Comparison of ENCODE assay signal across 11 cellular contexts in the genomic region with DNA sequence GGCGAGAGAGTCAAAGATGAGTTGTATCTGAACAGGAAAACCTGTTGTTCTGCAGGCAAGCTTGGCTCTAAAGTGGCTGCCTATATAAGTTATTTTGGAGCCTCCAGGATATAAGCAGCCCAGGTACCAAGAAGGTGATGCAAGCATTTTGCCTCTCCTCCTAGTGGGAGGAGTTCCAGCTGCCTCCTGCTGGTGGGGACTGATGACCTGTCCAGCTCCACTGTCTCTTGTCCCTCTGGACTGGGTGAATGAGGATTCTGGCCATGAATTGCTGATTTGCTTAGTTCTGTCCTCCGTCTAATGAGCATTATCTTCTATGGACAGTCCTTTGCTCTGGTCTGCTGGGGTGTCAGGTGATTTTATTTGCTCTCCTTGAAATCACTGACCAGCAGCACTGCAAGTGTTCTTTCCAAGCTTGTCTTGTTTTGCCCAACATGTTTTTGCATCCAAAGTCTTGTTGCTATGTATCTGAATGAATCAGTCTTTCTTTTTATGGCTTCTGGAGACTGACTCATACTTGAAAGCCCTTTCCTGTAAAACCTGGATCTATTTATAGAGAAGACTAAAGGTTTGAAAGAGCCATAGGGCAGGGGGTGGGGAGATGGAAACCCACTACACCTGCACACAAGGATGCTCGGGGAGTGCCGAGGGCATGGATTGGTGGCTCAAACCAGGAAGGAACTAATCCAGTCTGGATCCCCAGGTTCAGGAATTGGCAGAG. TPM values are rescaled to one million over a fixed set of nuclear protein-coding genes. Genes with fewer than 3 reads are reported as not detected.
DNase-seq lines count a peak whose midpoint lies in the region; ATAC-seq, FAIRE-seq and TF ChIP-seq lines count a peak whose summit lies in the region.
"Had no signal": no experiment of that assay in that cellular context is flagged by ENCODE, and none has a peak within 500 bp of the region (broad histone marks: within the 10 kb centered on the region; RNA-seq: fewer than 3 reads in every experiment).

No MANE protein-coding gene starts in this region.

- H3K9ac ChIP-seq in kidney (ENCODE audit: low read length in 2 of 2), result no peak overlapping the region

- H3K4me3 Mint-ChIP-seq in stimulated activated naive CD8-positive, alpha-beta T cell treated with anti-CD3 and anti-CD28 coated beads, Interleukin-15, amount 100 ng/mL, for 72 hours, result no peak overlapping the region
- H3K4me3 Mint-ChIP-seq: CD8-positive, alpha-beta T cell had no signal

- H3K27me3 ChIP-seq in brain microvascular endothelial cell (replicated peaks) (no peaks in the 10 kb centered on the region), BE2C (no peaks in the 10 kb centered on the region)

- H3K27ac Mint-ChIP-seq in stimulated activated naive CD8-positive, alpha-beta T cell treated with anti-CD3 and anti-CD28 coated beads, Interleukin-15, amount 100 ng/mL, for 72 hours, result peak overlapping the region in 1 of 2 donors; percentile 79
- H3K27ac Mint-ChIP-seq: CD8-positive, alpha-beta T cell had no signal

- FAIRE-seq in kidney (lab: Jason Lieb, UNC), result no peak

- H3K9me3 ChIP-seq in kidney (ENCODE audit: control insufficient read depth in 1 of 2, low read length in 2 of 2) (no peaks in the 10 kb centered on the region), BE2C (no peaks in the 10 kb centered on the region)

- no peaks in the 10 kb centered on the region for H3K27me3 Mint-ChIP-seq in stimulated activated naive CD8-positive, alpha-beta T cell treated with anti-CD3 and anti-CD28 coated beads, Interleukin-15, amount 100 ng/mL, for 72 hours

- H3K4me1 ChIP-seq in kidney (ENCODE audit: control insufficient read depth in 1 of 2, insufficient read depth in 1 of 2, low read depth in 1 of 2, low read length in 2 of 2), result peaks cover 0 to 7% of the 10 kb centered on the region in 2 donors
- H3K4me1 ChIP-seq in BE2C, result peaks cover 9% of the 10 kb centered on the region; the same call in 1 of the 2 replicates

- in situ Hi-C loops in brain microvascular endothelial cell (cut with HindIII; ENCODE audit: low pct_ligation_motif_present, low sequenced_read_pairs), result no loop called here

- peaks cover 8% of the 10 kb centered on the region for H3K4me1 Mint-ChIP-seq in stimulated activated naive CD8-positive, alpha-beta T cell treated with anti-CD3 and anti-CD28 coated beads, Interleukin-15, amount 100 ng/mL, for 72 hours

- TF ChIP-seq CTCF in brain microvascular endothelial cell (IDR thresholded peaks at IDR 0.05; ENCODE audit: low read depth, low read length, missing control alignments) (peak; percentile 44), kidney (IDR thresholded peaks at IDR 0.05; ENCODE audit: borderline replicate concordance, extremely low read depth, insufficient read depth) (peak; percentile 11), BE2C (IDR thresholded peaks at IDR 0.05; ENCODE audit: low read depth, low read length) (no peak)

- no peaks in the 10 kb centered on the region for H3K9me3 Mint-ChIP-seq in stimulated activated naive CD8-positive, alpha-beta T cell treated with anti-CD3 and anti-CD28 coated beads, Interleukin-15, amount 100 ng/mL, for 72 hours

- H3K27ac ChIP-seq in brain microvascular endothelial cell (no peak overlapping the region), kidney (ENCODE audit: low read depth in 2 of 2, low read length in 2 of 2) (peak overlapping the region in 1 of 2 donors; percentile 59)

- intact Hi-C loops in kidney (cut with DNase I), result no loop called here

- no peak overlapping the region for H3K4me3 ChIP-seq in brain microvascular endothelial cell (ENCODE audit: low read depth, low read length)
- no peak overlapping the region for H3K4me3 ChIP-seq in kidney (ENCODE audit: low read length in 2 of 2)
- H3K4me3 ChIP-seq in BE2C (ENCODE audit: low read depth, low read length), result no peak overlapping the region

- no peak for DNase-seq in stimulated activated naive CD8-positive, alpha-beta T cell treated with anti-CD3 and anti-CD28 coated beads, Interleukin-15, amount 100 ng/mL, for 72 hours
- DNase-seq in stimulated activated naive CD8-positive, alpha-beta T cell treated with anti-CD3 and anti-CD28 coated beads, Interleukin-15, Interleukin-2, amounts not matched to agents 100 U/mL and 50 U/mL, for 24 hours, result no peak
- DNase-seq in brain microvascular endothelial cell (peak; percentile 70), kidney (peak; percentile 83), germinal center (ENCODE audit: low spot score) (no peak), BE2C (no peak)
- DNase-seq in stimulated activated CD4-positive, alpha-beta T cell treated with anti-CD3 and anti-CD28 coated beads, Interleukin-2, amount 100 ng/mL, for 24 hours, result no peak
- DNase-seq: CD8-positive, alpha-beta T cell; NCI-H1436 had no signal

- ATAC-seq in stimulated activated naive CD8-positive, alpha-beta T cell treated with anti-CD3 and anti-CD28 coated beads, Interleukin-15, amount 100 ng/mL, for 72 hours, result peak; percentile 49
- no peak for ATAC-seq in stimulated activated naive CD8-positive, alpha-beta T cell treated with anti-CD3 and anti-CD28 coated beads, Interleukin-15, Interleukin-2, amounts not matched to agents 100 U/mL and 50 U/mL, for 24 hours
- no peak for ATAC-seq in GM18873 (IDR thresholded peaks at IDR 0.05; ENCODE audit: low FRiP score, unreplicated experiment)
- ATAC-seq: activated CD4-positive, CD25-positive, alpha-beta regulatory T cell treated with anti-CD3 and anti-CD28 coated beads, Interleukin-2, amount 50 U/mL, for 24 hours; CD8-positive, alpha-beta T cell had no signal

- H3K36me3 ChIP-seq in brain microvascular endothelial cell (replicated peaks) (no peaks in the 10 kb centered on the region), kidney (ENCODE audit: control insufficient read depth in 1 of 2, insufficient read depth in 2 of 2, low read length in 2 of 2) (no peaks in the 10 kb centered on the region), BE2C (no peaks in the 10 kb centered on the region)

RNA-seq across cellular contexts. Expression of a gene that starts 40.6 kb away (rescaled TPM):
- 129 TPM for total RNA-seq in kidney
- 280 TPM for polyA plus RNA-seq in kidney (ENCODE audit: insufficient read depth, low read depth, low replicate concordance)
- not detected for polyA plus RNA-seq in BE2C (2012; ENCODE audit: insufficient read depth, insufficient read length, low read depth)

RNA-seq across cellular contexts. Expression of a gene that starts 42.4 kb away (rescaled TPM):
- total RNA-seq in kidney, result 79.2 TPM
- polyA plus RNA-seq in kidney (ENCODE audit: insufficient read depth, low read depth, low replicate concordance), result 78.3 TPM
- polyA plus RNA-seq in BE2C (2012; ENCODE audit: insufficient read depth, insufficient read length, low read depth), result 212 TPM

RNA-seq across cellular contexts. Expression of a gene that starts 42.5 kb away (rescaled TPM):
- 7.0 TPM for total RNA-seq in kidney
- 4.8 TPM for polyA plus RNA-seq in kidney (ENCODE audit: insufficient read depth, low read depth, low replicate concordance)
- 6.9 TPM for polyA plus RNA-seq in BE2C (2012; ENCODE audit: insufficient read depth, insufficient read length, low read depth)

RNA-seq across cellular contexts. Expression of a gene that starts 53.4 kb away (rescaled TPM):
- total RNA-seq in kidney, result not detected
- not detected for polyA plus RNA-seq in kidney (ENCODE audit: insufficient read depth, low read depth, low replicate concordance)
- 0.45 TPM for polyA plus RNA-seq in BE2C (2012; ENCODE audit: insufficient read depth, insufficient read length, low read depth)
- total RNA-seq: CD8-positive, alpha-beta T cell had no signal

Comparison
In these comparisons a context has a peak if more than half of its experiments do, and no peak if none do; other contexts are left out.
1. DNase-seq: peak in brain microvascular endothelial cell (single experiment) and kidney (single experiment); none in stimulated activated naive CD8-positive, alpha-beta T cell treated with anti-CD3 and anti-CD28 coated beads, Interleukin-15, amount 100 ng/mL, for 72 hours (0 of 2), stimulated activated naive CD8-positive, alpha-beta T cell treated with anti-CD3 and anti-CD28 coated beads, Interleukin-15, Interleukin-2, amounts not matched to agents 100 U/mL and 50 U/mL, for 24 hours (single experiment), germinal center (single experiment), stimulated activated CD4-positive, alpha-beta T cell treated with anti-CD3 and anti-CD28 coated beads, Interleukin-2, amount 100 ng/mL, for 24 hours (0 of 2) and BE2C (single experiment).